Comparison of ENCODE assay signal across 8 cellular contexts in genomic region chr3:124034016-124034808, GRCh38. TPM values are rescaled to one million over a fixed set of nuclear protein-coding genes. Genes with fewer than 3 reads are reported as not detected.
DNase-seq lines count a peak whose midpoint lies in the region; ATAC-seq and TF ChIP-seq lines count a peak whose summit lies in the region.

No MANE protein-coding gene starts in this region.

- H3K4me1 Mint-ChIP-seq in neural progenitor cell, result peaks cover 26% of the 10 kb centered on the region

- DNase-seq in NCI-H1417 (lab: John Stamatoyannopoulos, UW) (peak in 2 of 3 experiments; percentile 56 to 70), NCI-H1417 treated with DMSO at 0.1 percent for 48 hours (lab: John Stamatoyannopoulos, UW) (no peak), fibroblast of the aortic adventitia (ENCODE audit: low read depth) (peak; percentile 2), neural progenitor cell (ENCODE audit: low spot score) (peak; percentile 54), cerebellum (ENCODE audit: low spot score) (no peak)
- peak; percentile 8 to 26 for DNase-seq in activated CD4-positive, alpha-beta T cell treated with anti-CD3 and anti-CD28 coated beads, Interleukin-2, amount 50 U/mL, for 48 hours

- no peak overlapping the region for H3K9ac ChIP-seq in neural progenitor cell

- no peak overlapping the region for H3K27ac ChIP-seq in neural progenitor cell

- H3K79me2 ChIP-seq in neural progenitor cell (ENCODE audit: low read depth), result peaks cover 13% of the 10 kb centered on the region

- H4K20me1 ChIP-seq in neural progenitor cell (ENCODE audit: low read depth), result peaks cover 14% of the 10 kb centered on the region

- H3K4me3 ChIP-seq in fibroblast of the aortic adventitia (ENCODE audit: low read depth, low read length) (peak overlapping the region; percentile 58), neural progenitor cell (peak overlapping the region; percentile 90)

- H3F3A ChIP-seq in neural progenitor cell (ENCODE audit: low read depth), result peaks cover 18% of the 10 kb centered on the region

- H3K4me2 ChIP-seq in neural progenitor cell, result peak overlapping the region; percentile 93

- H3K27ac Mint-ChIP-seq in neural progenitor cell, result no peak overlapping the region

- H3K27me3 Mint-ChIP-seq in neural progenitor cell (ENCODE audit: insufficient read depth, low read depth), result peaks cover 6% of the 10 kb centered on the region

- H3K4me1 ChIP-seq in neural progenitor cell, result peaks cover 22% of the 10 kb centered on the region

- no peaks in the 10 kb centered on the region for H3K9me3 ChIP-seq in neural progenitor cell (ENCODE audit: low read depth)

- peak overlapping the region; percentile 89 for H3K4me3 Mint-ChIP-seq in neural progenitor cell

- no peaks in the 10 kb centered on the region for H3K36me3 ChIP-seq in neural progenitor cell

- H3K9me3 Mint-ChIP-seq in neural progenitor cell, result no peaks in the 10 kb centered on the region

- H3K36me3 Mint-ChIP-seq in neural progenitor cell, result peaks cover 3% of the 10 kb centered on the region

- peak overlapping the region; percentile 100 for H2AFZ ChIP-seq in neural progenitor cell (replicated peaks)

- TF ChIP-seq CTCF in fibroblast of the aortic adventitia (IDR thresholded peaks at IDR 0.05; ENCODE audit: insufficient read depth, low read length), result no peak
- no peak for TF ChIP-seq CTCF in neural progenitor cell (IDR thresholded peaks at IDR 0.05)

- H3K27me3 ChIP-seq in neural progenitor cell, result peaks cover 59% of the 10 kb centered on the region

- ATAC-seq in HG02642 (IDR thresholded peaks at IDR 0.05; ENCODE audit: poor library complexity, unreplicated experiment) (no peak), GM18873 (IDR thresholded peaks at IDR 0.05; ENCODE audit: low FRiP score, unreplicated experiment) (no peak)

RNA-seq across cellular contexts. Expression of gene KALRN, which starts 1.0 kb away (rescaled TPM):
- total RNA-seq in fibroblast of the aortic adventitia (ENCODE audit: low replicate concordance) (0.99 and 5.2 TPM in 2 replicates), neural progenitor cell (ENCODE audit: low replicate concordance) (20.6 and 21.7 TPM in 2 replicates), cerebellum (131 TPM)

RNA-seq across cellular contexts. Expression of gene ROPN1, which starts 42.3 kb away (rescaled TPM):
- total RNA-seq in fibroblast of the aortic adventitia (ENCODE audit: low replicate concordance), result not detected in 2 replicates
- not detected in 2 replicates for total RNA-seq in neural progenitor cell (ENCODE audit: low replicate concordance)
- total RNA-seq in cerebellum, result not detected

Comparison
In these comparisons a context has a peak if more than half of its experiments do, and no peak if none do; other contexts are left out.
1. DNase-seq: peak in NCI-H1417 (2 of 3), activated CD4-positive, alpha-beta T cell treated with anti-CD3 and anti-CD28 coated beads, Interleukin-2, amount 50 U/mL, for 48 hours (2 of 2), fibroblast of the aortic adventitia (single experiment) and neural progenitor cell (single experiment); none in NCI-H1417 treated with DMSO at 0.1 percent for 48 hours (single experiment) and cerebellum (single experiment).